In genomic region chr19:55611300-55611982, GRCh38 we compare ENCODE assay signal across 1 cellular context.
TF ChIP-seq lines count a peak whose summit lies in the region.

No MANE protein-coding gene starts in this region.

TF ChIP-seq in SK-N-SH treated with all-trans-retinoic acid at 6 μM for 48 hours, 23 proteins besides CTCF, POLR2A, EP300 and RAD21 (continued from another document):
- TF ChIP-seq TSHZ2 (CRISPR knock-in tag; IDR thresholded peaks at IDR 0.05) (no peak), ZNF70 (CRISPR knock-in tag; IDR thresholded peaks at IDR 0.05) (no peak), ISL1 (CRISPR knock-in tag; IDR thresholded peaks at IDR 0.05) (no peak), CSRNP3 (CRISPR knock-in tag; IDR thresholded peaks at IDR 0.05) (no peak), BACH2 (CRISPR knock-in tag; IDR thresholded peaks at IDR 0.05; ENCODE audit: borderline replicate concordance) (no peak), CSDC2 (CRISPR knock-in tag; IDR thresholded peaks at IDR 0.05) (no peak)
